In the genomic region with DNA sequence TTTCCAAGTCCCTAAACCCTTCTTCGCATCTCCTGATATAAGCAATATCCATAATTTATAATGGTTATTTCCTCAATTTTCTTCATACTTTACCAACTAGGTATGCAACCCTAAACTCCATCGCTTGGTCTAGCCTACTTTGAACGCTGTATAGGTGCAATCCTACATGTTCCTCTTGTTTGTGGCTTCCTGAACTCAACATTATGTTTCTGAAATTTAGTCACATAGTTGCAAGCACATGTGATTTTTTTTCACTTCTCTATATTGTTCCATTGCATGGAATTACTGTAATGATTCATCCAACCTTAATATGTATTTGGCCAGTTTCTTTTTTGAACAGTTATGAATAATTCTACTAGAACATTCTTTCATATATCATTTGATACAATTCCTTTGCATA, we compare ENCODE assay signal across 7 cellular contexts. TPM values are rescaled to one million over a fixed set of nuclear protein-coding genes. Genes with fewer than 3 reads are reported as not detected.
A peak's percentile ranks its signal among the peaks of the same experiment; 100 is the strongest.
DNase-seq lines count a peak whose midpoint lies in the region; ATAC-seq, FAIRE-seq and TF ChIP-seq lines count a peak whose summit lies in the region.
"Not testable (repeated sequence)": the region's sequence is repeated elsewhere in the genome, so short reads cannot be mapped to it uniquely, and the experiment has no call there.

No MANE protein-coding gene starts in this region.

- peak; percentile 75 for FAIRE-seq in GM18507 (lab: Jason Lieb, UNC)

- H3K27ac Mint-ChIP-seq in activated B cell treated with CpG ODN at 0.5 μM for 24 hours; activated naive CD8-positive, alpha-beta T cell treated with anti-CD3 and anti-CD28 coated beads, Interleukin-2, amount 50 U/mL, for 24 hours: not testable (repeated sequence)

- H3K4me3 Mint-ChIP-seq in activated B cell treated with CpG ODN at 0.5 μM for 24 hours; activated naive CD8-positive, alpha-beta T cell treated with anti-CD3 and anti-CD28 coated beads, Interleukin-2, amount 50 U/mL, for 24 hours: not testable (repeated sequence)

- intact Hi-C loops in activated B cell treated with CpG ODN at 0.5 μM for 24 hours (cut with micrococcal nuclease), result not testable (repeated sequence)

- not testable (repeated sequence) for H3K27me3 Mint-ChIP-seq in activated B cell treated with CpG ODN at 0.5 μM for 24 hours; activated naive CD8-positive, alpha-beta T cell treated with anti-CD3 and anti-CD28 coated beads, Interleukin-2, amount 50 U/mL, for 24 hours

- CTCF ChIA-PET in activated B cell treated with CpG ODN at 0.5 μM for 24 hours (lab: Charles Lee), result not testable (repeated sequence)

- H3K36me3 Mint-ChIP-seq in activated B cell treated with CpG ODN at 0.5 μM for 24 hours (ENCODE audit: low read depth), result peaks cover 25% of the 10 kb centered on the region
- H3K36me3 Mint-ChIP-seq in activated naive CD8-positive, alpha-beta T cell treated with anti-CD3 and anti-CD28 coated beads, Interleukin-2, amount 50 U/mL, for 24 hours (ENCODE audit: low read depth), result peaks cover 29% of the 10 kb centered on the region

- not testable (repeated sequence) for H3K9me3 Mint-ChIP-seq in activated B cell treated with CpG ODN at 0.5 μM for 24 hours; activated naive CD8-positive, alpha-beta T cell treated with anti-CD3 and anti-CD28 coated beads, Interleukin-2, amount 50 U/mL, for 24 hours

- not testable (repeated sequence) for H3K4me1 Mint-ChIP-seq in activated B cell treated with CpG ODN at 0.5 μM for 24 hours; activated naive CD8-positive, alpha-beta T cell treated with anti-CD3 and anti-CD28 coated beads, Interleukin-2, amount 50 U/mL, for 24 hours

- DNase-seq in GM18507 (ENCODE audit: extremely low spot score, insufficient read length, low read depth); activated B cell treated with CpG ODN at 0.5 μM for 24 hours; activated naive CD8-positive, alpha-beta T cell treated with anti-CD3 and anti-CD28 coated beads, Interleukin-2, amount 50 U/mL, for 24 hours; stimulated activated naive CD8-positive, alpha-beta T cell treated with anti-CD3 and anti-CD28 coated beads, Interleukin-15, Interleukin-2, amounts not matched to agents 100 U/mL and 50 U/mL, for 24 hours: not testable (repeated sequence)

- TF ChIP-seq CTCF in activated B cell treated with CpG ODN at 0.5 μM for 24 hours (IDR thresholded peaks at IDR 0.05), result not testable (repeated sequence)

- POLR2A ChIA-PET in activated B cell treated with CpG ODN at 0.5 μM for 24 hours (lab: Charles Lee), result not testable (repeated sequence)

- ATAC-seq in GM21423 (IDR thresholded peaks at IDR 0.05; ENCODE audit: unreplicated experiment), result peak; percentile 42
- peak; percentile 73 for ATAC-seq in HG02885 (IDR thresholded peaks at IDR 0.05; ENCODE audit: poor library complexity, unreplicated experiment)
- peak; percentile 45 for ATAC-seq in HG03159 (IDR thresholded peaks at IDR 0.05; ENCODE audit: unreplicated experiment)
- ATAC-seq in activated B cell treated with CpG ODN at 0.5 μM for 24 hours (ENCODE audit: low read depth), result peak; percentile 50
- ATAC-seq in activated naive CD8-positive, alpha-beta T cell treated with anti-CD3 and anti-CD28 coated beads, Interleukin-2, amount 50 U/mL, for 24 hours, result peak; percentile 63
- peak; percentile 63 for ATAC-seq in stimulated activated naive CD8-positive, alpha-beta T cell treated with anti-CD3 and anti-CD28 coated beads, Interleukin-15, Interleukin-2, amounts not matched to agents 100 U/mL and 50 U/mL, for 24 hours

RNA-seq across cellular contexts. Expression of gene TAS2R31, which starts 2.8 kb away (rescaled TPM):
- total RNA-seq in activated B cell treated with CpG ODN at 0.5 μM for 24 hours, result 4.3 and 5.3 TPM in 2 replicates

RNA-seq across cellular contexts. Expression of gene TAS2R19, which starts 11.5 kb away (rescaled TPM):
- 2.9 and 4.0 TPM in 2 replicates for total RNA-seq in activated B cell treated with CpG ODN at 0.5 μM for 24 hours

RNA-seq across cellular contexts. Expression of gene TAS2R46, which starts 28.1 kb away (rescaled TPM):
- 0.60 and 1.5 TPM in 2 replicates for total RNA-seq in activated B cell treated with CpG ODN at 0.5 μM for 24 hours

RNA-seq across cellular contexts. Expression of gene TAS2R20, which starts 35.9 kb away (rescaled TPM):
- total RNA-seq in activated B cell treated with CpG ODN at 0.5 μM for 24 hours, result 1.7 and 2.4 TPM in 2 replicates

RNA-seq across cellular contexts. Expression of gene TAS2R50, which starts 47.2 kb away (rescaled TPM):
- 1.0 and 1.2 TPM in 2 replicates for total RNA-seq in activated B cell treated with CpG ODN at 0.5 μM for 24 hours
